ENCODE assay signal across 1 cellular context in the genomic region with DNA sequence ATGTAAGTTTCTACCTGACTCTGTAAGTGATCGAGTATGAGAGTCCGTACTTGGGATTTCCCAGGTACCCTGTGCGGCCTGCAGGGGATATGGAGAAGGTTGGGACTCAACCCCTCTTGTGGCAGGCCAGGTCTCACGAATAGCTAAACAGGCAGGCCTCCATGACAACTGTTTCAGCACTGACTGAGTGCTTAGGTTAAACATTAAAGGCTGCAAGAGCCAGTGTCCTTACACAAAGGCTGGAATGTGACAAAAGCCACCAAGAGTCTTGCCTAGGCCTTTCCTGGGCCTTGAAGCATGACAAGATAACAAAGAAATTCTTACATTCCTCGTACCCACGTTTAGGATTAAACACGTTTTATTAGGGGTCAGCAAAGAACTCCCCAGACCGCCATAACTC.
TF ChIP-seq lines count a peak whose summit lies in the region.

No MANE protein-coding gene starts in this region.

TF ChIP-seq in HepG2, 621 proteins besides CTCF, POLR2A, EP300 and RAD21 (continued from another document and continues in another):
- TF ChIP-seq ARID5B (CRISPR knock-in tag; IDR thresholded peaks at IDR 0.05) (peak; percentile 36; the same call in 1 of the 2 replicates), SRY (CRISPR knock-in tag; IDR thresholded peaks at IDR 0.05) (no peak), CC2D1A (CRISPR knock-in tag; IDR thresholded peaks at IDR 0.05) (no peak), ZNF552 (CRISPR knock-in tag; IDR thresholded peaks at IDR 0.05; ENCODE audit: borderline replicate concordance) (no peak), ZNF276 (CRISPR knock-in tag; IDR thresholded peaks at IDR 0.05; ENCODE audit: low read depth) (peak; percentile 51; the same call in 1 of the 2 replicates), FLYWCH1 (CRISPR knock-in tag; IDR thresholded peaks at IDR 0.05) (no peak), HOXA5 (CRISPR knock-in tag; IDR thresholded peaks at IDR 0.05) (no peak), CHCHD3 (CRISPR knock-in tag; IDR thresholded peaks at IDR 0.05) (no peak), SALL1 (CRISPR knock-in tag; IDR thresholded peaks at IDR 0.05) (peak; percentile 73; the same call in 1 of the 2 replicates), NCOA2 (CRISPR knock-in tag; IDR thresholded peaks at IDR 0.05) (0 out of 2 replicates have a peak, but pooled peaks have one; percentile 10), FOSL1 (CRISPR knock-in tag; IDR thresholded peaks at IDR 0.05; ENCODE audit: borderline replicate concordance) (no peak), SIN3A (IDR thresholded peaks at IDR 0.05; ENCODE audit: borderline replicate concordance, low read depth, low read length) (no peak), SMC3 (IDR thresholded peaks at IDR 0.05; ENCODE audit: low read length) (peak; percentile 77), RFX1 (IDR thresholded peaks at IDR 0.05) (peak; percentile 57; the same call in 1 of the 2 replicates), IRF9 (CRISPR knock-in tag; IDR thresholded peaks at IDR 0.05; ENCODE audit: borderline replicate concordance) (no peak), DPF2 (CRISPR knock-in tag; IDR thresholded peaks at IDR 0.05; ENCODE audit: borderline replicate concordance, low read depth) (no peak), NCOA1 (CRISPR knock-in tag; IDR thresholded peaks at IDR 0.05) (no peak), HDAC6 (IDR thresholded peaks at IDR 0.05; ENCODE audit: low read depth, low read length) (no peak), ZNF30 (CRISPR knock-in tag; IDR thresholded peaks at IDR 0.05) (no peak), STAG1 (CRISPR knock-in tag; IDR thresholded peaks at IDR 0.05) (peak; percentile 57), TSC22D2 (CRISPR knock-in tag; IDR thresholded peaks at IDR 0.05; ENCODE audit: borderline replicate concordance) (peak; percentile 68; the same call in 1 of the 2 replicates), ZNF788 (CRISPR knock-in tag; IDR thresholded peaks at IDR 0.05; ENCODE audit: borderline replicate concordance) (no peak), KDM6A (CRISPR knock-in tag; IDR thresholded peaks at IDR 0.05; ENCODE audit: low read depth) (peak; percentile 61), ZNF547 (CRISPR knock-in tag; IDR thresholded peaks at IDR 0.05) (0 out of 2 replicates have a peak, but pooled peaks have one; percentile 49), HNF1B (CRISPR knock-in tag; IDR thresholded peaks at IDR 0.05) (peak; percentile 70; the same call in 1 of the 2 replicates), ZBTB25 (CRISPR knock-in tag; IDR thresholded peaks at IDR 0.05) (no peak), ZNF235 (CRISPR knock-in tag; IDR thresholded peaks at IDR 0.05; ENCODE audit: borderline replicate concordance) (no peak), PCBP2 (optimal IDR thresholded peaks at IDR 0.05; ENCODE audit: low read depth, low read length, poor library complexity, severe bottlenecking) (no peak), MIER3 (CRISPR knock-in tag; IDR thresholded peaks at IDR 0.05; ENCODE audit: borderline replicate concordance) (no peak), PHF5A (CRISPR knock-in tag; IDR thresholded peaks at IDR 0.05; ENCODE audit: low read depth, unreplicated experiment) (peak; percentile 38)
- TF ChIP-seq, protein P1, sequence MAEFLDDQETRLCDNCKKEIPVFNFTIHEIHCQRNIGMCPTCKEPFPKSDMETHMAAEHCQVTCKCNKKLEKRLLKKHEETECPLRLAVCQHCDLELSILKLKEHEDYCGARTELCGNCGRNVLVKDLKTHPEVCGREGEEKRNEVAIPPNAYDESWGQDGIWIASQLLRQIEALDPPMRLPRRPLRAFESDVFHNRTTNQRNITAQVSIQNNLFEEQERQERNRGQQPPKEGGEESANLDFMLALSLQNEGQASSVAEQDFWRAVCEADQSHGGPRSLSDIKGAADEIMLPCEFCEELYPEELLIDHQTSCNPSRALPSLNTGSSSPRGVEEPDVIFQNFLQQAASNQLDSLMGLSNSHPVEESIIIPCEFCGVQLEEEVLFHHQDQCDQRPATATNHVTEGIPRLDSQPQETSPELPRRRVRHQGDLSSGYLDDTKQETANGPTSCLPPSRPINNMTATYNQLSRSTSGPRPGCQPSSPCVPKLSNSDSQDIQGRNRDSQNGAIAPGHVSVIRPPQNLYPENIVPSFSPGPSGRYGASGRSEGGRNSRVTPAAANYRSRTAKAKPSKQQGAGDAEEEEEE (CRISPR knock-in tag; IDR thresholded peaks at IDR 0.05; ENCODE audit: borderline replicate concordance): no peak
- TF ChIP-seq, protein P2, sequence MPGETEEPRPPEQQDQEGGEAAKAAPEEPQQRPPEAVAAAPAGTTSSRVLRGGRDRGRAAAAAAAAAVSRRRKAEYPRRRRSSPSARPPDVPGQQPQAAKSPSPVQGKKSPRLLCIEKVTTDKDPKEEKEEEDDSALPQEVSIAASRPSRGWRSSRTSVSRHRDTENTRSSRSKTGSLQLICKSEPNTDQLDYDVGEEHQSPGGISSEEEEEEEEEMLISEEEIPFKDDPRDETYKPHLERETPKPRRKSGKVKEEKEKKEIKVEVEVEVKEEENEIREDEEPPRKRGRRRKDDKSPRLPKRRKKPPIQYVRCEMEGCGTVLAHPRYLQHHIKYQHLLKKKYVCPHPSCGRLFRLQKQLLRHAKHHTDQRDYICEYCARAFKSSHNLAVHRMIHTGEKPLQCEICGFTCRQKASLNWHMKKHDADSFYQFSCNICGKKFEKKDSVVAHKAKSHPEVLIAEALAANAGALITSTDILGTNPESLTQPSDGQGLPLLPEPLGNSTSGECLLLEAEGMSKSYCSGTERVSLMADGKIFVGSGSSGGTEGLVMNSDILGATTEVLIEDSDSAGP (CRISPR knock-in tag; IDR thresholded peaks at IDR 0.05; ENCODE audit: borderline replicate concordance): no peak
- TF ChIP-seq, protein P3, sequence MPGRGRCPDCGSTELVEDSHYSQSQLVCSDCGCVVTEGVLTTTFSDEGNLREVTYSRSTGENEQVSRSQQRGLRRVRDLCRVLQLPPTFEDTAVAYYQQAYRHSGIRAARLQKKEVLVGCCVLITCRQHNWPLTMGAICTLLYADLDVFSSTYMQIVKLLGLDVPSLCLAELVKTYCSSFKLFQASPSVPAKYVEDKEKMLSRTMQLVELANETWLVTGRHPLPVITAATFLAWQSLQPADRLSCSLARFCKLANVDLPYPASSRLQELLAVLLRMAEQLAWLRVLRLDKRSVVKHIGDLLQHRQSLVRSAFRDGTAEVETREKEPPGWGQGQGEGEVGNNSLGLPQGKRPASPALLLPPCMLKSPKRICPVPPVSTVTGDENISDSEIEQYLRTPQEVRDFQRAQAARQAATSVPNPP (CRISPR knock-in tag; IDR thresholded peaks at IDR 0.05): no peak
- TF ChIP-seq, protein P4, sequence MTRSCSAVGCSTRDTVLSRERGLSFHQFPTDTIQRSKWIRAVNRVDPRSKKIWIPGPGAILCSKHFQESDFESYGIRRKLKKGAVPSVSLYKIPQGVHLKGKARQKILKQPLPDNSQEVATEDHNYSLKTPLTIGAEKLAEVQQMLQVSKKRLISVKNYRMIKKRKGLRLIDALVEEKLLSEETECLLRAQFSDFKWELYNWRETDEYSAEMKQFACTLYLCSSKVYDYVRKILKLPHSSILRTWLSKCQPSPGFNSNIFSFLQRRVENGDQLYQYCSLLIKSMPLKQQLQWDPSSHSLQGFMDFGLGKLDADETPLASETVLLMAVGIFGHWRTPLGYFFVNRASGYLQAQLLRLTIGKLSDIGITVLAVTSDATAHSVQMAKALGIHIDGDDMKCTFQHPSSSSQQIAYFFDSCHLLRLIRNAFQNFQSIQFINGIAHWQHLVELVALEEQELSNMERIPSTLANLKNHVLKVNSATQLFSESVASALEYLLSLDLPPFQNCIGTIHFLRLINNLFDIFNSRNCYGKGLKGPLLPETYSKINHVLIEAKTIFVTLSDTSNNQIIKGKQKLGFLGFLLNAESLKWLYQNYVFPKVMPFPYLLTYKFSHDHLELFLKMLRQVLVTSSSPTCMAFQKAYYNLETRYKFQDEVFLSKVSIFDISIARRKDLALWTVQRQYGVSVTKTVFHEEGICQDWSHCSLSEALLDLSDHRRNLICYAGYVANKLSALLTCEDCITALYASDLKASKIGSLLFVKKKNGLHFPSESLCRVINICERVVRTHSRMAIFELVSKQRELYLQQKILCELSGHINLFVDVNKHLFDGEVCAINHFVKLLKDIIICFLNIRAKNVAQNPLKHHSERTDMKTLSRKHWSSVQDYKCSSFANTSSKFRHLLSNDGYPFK (CRISPR knock-in tag; IDR thresholded peaks at IDR 0.05; ENCODE audit: borderline replicate concordance): no peak
- TF ChIP-seq, protein P5, sequence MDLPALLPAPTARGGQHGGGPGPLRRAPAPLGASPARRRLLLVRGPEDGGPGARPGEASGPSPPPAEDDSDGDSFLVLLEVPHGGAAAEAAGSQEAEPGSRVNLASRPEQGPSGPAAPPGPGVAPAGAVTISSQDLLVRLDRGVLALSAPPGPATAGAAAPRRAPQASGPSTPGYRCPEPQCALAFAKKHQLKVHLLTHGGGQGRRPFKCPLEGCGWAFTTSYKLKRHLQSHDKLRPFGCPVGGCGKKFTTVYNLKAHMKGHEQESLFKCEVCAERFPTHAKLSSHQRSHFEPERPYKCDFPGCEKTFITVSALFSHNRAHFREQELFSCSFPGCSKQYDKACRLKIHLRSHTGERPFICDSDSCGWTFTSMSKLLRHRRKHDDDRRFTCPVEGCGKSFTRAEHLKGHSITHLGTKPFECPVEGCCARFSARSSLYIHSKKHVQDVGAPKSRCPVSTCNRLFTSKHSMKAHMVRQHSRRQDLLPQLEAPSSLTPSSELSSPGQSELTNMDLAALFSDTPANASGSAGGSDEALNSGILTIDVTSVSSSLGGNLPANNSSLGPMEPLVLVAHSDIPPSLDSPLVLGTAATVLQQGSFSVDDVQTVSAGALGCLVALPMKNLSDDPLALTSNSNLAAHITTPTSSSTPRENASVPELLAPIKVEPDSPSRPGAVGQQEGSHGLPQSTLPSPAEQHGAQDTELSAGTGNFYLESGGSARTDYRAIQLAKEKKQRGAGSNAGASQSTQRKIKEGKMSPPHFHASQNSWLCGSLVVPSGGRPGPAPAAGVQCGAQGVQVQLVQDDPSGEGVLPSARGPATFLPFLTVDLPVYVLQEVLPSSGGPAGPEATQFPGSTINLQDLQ (CRISPR knock-in tag; IDR thresholded peaks at IDR 0.05): no peak
